ENCODE assay signal across 12 cellular contexts in the genomic region with DNA sequence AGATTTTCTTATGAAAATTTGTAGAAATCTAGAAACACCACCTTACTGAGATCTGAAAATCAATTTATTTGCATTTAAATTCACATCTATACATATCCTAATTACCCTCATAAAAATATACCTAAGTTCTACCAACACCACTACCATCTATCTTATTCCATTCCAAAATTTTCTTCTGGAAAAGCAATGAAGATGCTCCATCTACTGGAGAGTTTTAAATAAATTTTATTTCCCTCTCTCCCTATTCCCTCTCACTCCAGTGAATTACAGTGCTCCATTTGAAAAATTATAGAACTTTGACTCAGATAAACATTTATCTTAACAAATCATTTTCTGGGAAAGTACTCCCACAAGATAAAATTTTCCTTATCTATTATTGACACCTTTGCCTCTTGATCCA. TPM values are rescaled to one million over a fixed set of nuclear protein-coding genes. Genes with fewer than 3 reads are reported as not detected.
DNase-seq lines count a peak whose midpoint lies in the region; ATAC-seq and TF ChIP-seq lines count a peak whose summit lies in the region.
"Had no signal": no experiment of that assay in that cellular context is flagged by ENCODE, and none has a peak within 500 bp of the region (broad histone marks: within the 10 kb centered on the region; RNA-seq: fewer than 3 reads in every experiment).

No MANE protein-coding gene starts in this region.

- POLR2A ChIA-PET in HEK293 (lab: Yijun Ruan, JAX): no interaction called here

- DNase-seq in COLO829 (ENCODE audit: low spot score) (peak; percentile 8), RKO (ENCODE audit: low spot score) (peak; percentile 41), left lobe of liver (ENCODE audit: low spot score) (no peak), NCI-H510A (lab: John Stamatoyannopoulos, UW) (no peak), GM20000 (ENCODE audit: low spot score) (no peak)
- DNase-seq: activated naive CD4-positive, alpha-beta T cell treated with Interleukin-2 at 50 U/mL for 16 hours; Calu3 had no signal

- CTCF ChIA-PET in HEK293 (lab: Yijun Ruan, JAX): interaction anchor here (0.5 to 3.4 kb wide), 3 partner anchors 136 to 856 kb away, joined by 3 to 18 read pairs (median 3); no protein-coding TSS in a partner anchor

- no peaks in the 10 kb centered on the region for H3K36me3 ChIP-seq in HEK293 (ENCODE audit: control insufficient read depth in 2 of 2, insufficient read depth in 1 of 2, low read length in 2 of 2)
- H3K36me3 ChIP-seq: thoracic aorta had no signal

- no peaks in the 10 kb centered on the region for H3K4me1 ChIP-seq in HEK293 (ENCODE audit: control insufficient read depth, insufficient read depth, low read length)

- no peak overlapping the region for H3K27ac ChIP-seq in HEK293 (ENCODE audit: extremely low read depth, low read depth, low read length)
- H3K27ac ChIP-seq: thoracic aorta had no signal

- H3K4me3 ChIP-seq in HEK293 (ENCODE audit: low read depth, low read length): no peak overlapping the region
- H3K4me3 ChIP-seq: thoracic aorta had no signal

- peak; percentile 55 for ATAC-seq in left lobe of liver
- ATAC-seq in GM21447 (IDR thresholded peaks at IDR 0.05; ENCODE audit: unreplicated experiment): no peak

- H3K9me3 ChIP-seq in HEK293 (ENCODE audit: control insufficient read depth, insufficient read depth, low read depth, low read length): no peaks in the 10 kb centered on the region

- TF ChIP-seq CTCF in HEK293 (tag by site-specific recombination; IDR thresholded peaks at IDR 0.05) (no peak), GM20000 (IDR thresholded peaks at IDR 0.05; ENCODE audit: extremely low read depth, missing control alignments) (no peak)

TF ChIP-seq in HEK293, 187 proteins besides CTCF, POLR2A, EP300 and RAD21:
- peak; percentile 47 for TF ChIP-seq ZNF654 (tag by site-specific recombination; IDR thresholded peaks at IDR 0.05; ENCODE audit: low read depth)
- TF ChIP-seq ZNF701 (tag by site-specific recombination; IDR thresholded peaks at IDR 0.05): no peak

RNA-seq across cellular contexts. Expression of a gene that starts 2.3 kb away (rescaled TPM):
- total RNA-seq in left lobe of liver: not detected
- total RNA-seq: Calu3, cardiac septum, lower leg skin, thoracic aorta had no signal

RNA-seq across cellular contexts. Expression of a gene that starts 20.8 kb away (rescaled TPM):
- total RNA-seq in left lobe of liver: not detected
- total RNA-seq: Calu3, cardiac septum, lower leg skin, thoracic aorta had no signal

Comparison
In these comparisons a context has a peak if more than half of its experiments do, and no peak if none do; other contexts are left out.
1. DNase-seq: peak in COLO829 (single experiment) and RKO (single experiment); none in left lobe of liver (single experiment), NCI-H510A (single experiment) and GM20000 (single experiment).